In genomic region chr2:45190481-45190880, GRCh38 we compare ENCODE assay signal across 14 cellular contexts.
DNase-seq lines count a peak whose midpoint lies in the region; ATAC-seq and TF ChIP-seq lines count a peak whose summit lies in the region.
"Had no signal": no experiment of that assay in that cellular context is flagged by ENCODE, and none has a peak within 500 bp of the region (broad histone marks: within the 10 kb centered on the region; RNA-seq: fewer than 3 reads in every experiment).

No MANE protein-coding gene starts in this region.

- H3K36me3 Mint-ChIP-seq in endodermal cell (ENCODE audit: low read depth) (no peaks in the 10 kb centered on the region), T-cell (no peaks in the 10 kb centered on the region)
- H3K36me3 Mint-ChIP-seq: CD8-positive, alpha-beta memory T cell had no signal

- peak; percentile 65 to 91 (median 80) for ATAC-seq in psoas muscle
- ATAC-seq in HG03280 (IDR thresholded peaks at IDR 0.05; ENCODE audit: unreplicated experiment), result no peak
- no peak for ATAC-seq in T-cell (replicated peaks in 1 of 4)

- no peaks in the 10 kb centered on the region for H3K9me3 ChIP-seq in endodermal cell (ENCODE audit: control insufficient read depth, low read length)
- no peaks in the 10 kb centered on the region for H3K9me3 ChIP-seq in psoas muscle

- peaks cover 7% of the 10 kb centered on the region for H3K27me3 ChIP-seq in endodermal cell (ENCODE audit: control insufficient read depth, insufficient read depth, low read length, poor library complexity, severe bottlenecking)
- H3K27me3 ChIP-seq in psoas muscle (ENCODE audit: insufficient read depth in 3 of 3, low read length in 2 of 3), result no peaks in the 10 kb centered on the region

- H3K4me1 Mint-ChIP-seq in endodermal cell, result peaks cover 7% of the 10 kb centered on the region
- no peaks in the 10 kb centered on the region for H3K4me1 Mint-ChIP-seq in T-cell
- H3K4me1 Mint-ChIP-seq: CD8-positive, alpha-beta memory T cell; neural crest cell had no signal

- no peak overlapping the region for H3K4me3 Mint-ChIP-seq in endodermal cell
- no peak overlapping the region for H3K4me3 Mint-ChIP-seq in T-cell
- H3K4me3 Mint-ChIP-seq: activated naive CD4-positive, alpha-beta T cell treated with anti-CD3 and anti-CD28 coated beads for 36 hours; CD8-positive, alpha-beta memory T cell; neural crest cell had no signal

- DNase-seq in GM03348 (ENCODE audit: low spot score) (peak; percentile 59), OCI-M1 (lab: John Stamatoyannopoulos, UW) (peak; percentile 28), endodermal cell (peak; percentile 77), psoas muscle (peak in 1 of 2 donors; percentile 45), cerebellar nuclear complex (lab: John Stamatoyannopoulos, UW) (no peak), amygdala (lab: John Stamatoyannopoulos, UW) (no peak), T-cell (no peak)
- DNase-seq: activated naive CD4-positive, alpha-beta T cell treated with anti-CD3 and anti-CD28 coated beads for 36 hours; CD8-positive, alpha-beta memory T cell; hippocampal formation; NCI-H146; NCI-H526 had no signal

- no peak overlapping the region for H3K9ac ChIP-seq in endodermal cell (ENCODE audit: extremely low read depth, low read length, poor library complexity, severe bottlenecking)

- peaks cover 22% of the 10 kb centered on the region for H3K27me3 Mint-ChIP-seq in endodermal cell (ENCODE audit: insufficient read depth)
- peaks cover 34 to 51% of the 10 kb centered on the region in 2 donors for H3K27me3 Mint-ChIP-seq in T-cell

- H3K9me3 Mint-ChIP-seq in endodermal cell (no peaks in the 10 kb centered on the region), T-cell (no peaks in the 10 kb centered on the region)
- H3K9me3 Mint-ChIP-seq: activated naive CD4-positive, alpha-beta T cell treated with anti-CD3 and anti-CD28 coated beads for 36 hours; neural crest cell had no signal

- no peaks in the 10 kb centered on the region for H3K36me3 ChIP-seq in endodermal cell (ENCODE audit: control insufficient read depth, insufficient read depth, low read length)
- H3K36me3 ChIP-seq in psoas muscle (ENCODE audit: insufficient read depth in 1 of 2, low read depth in 1 of 2), result no peaks in the 10 kb centered on the region

- peak; percentile 56 for TF ChIP-seq CTCF in endodermal cell (conservative IDR thresholded peaks at IDR 0.05)
- TF ChIP-seq CTCF in psoas muscle (IDR thresholded peaks at IDR 0.05), result no peak

- 70 to 90% methylated on average over 2 to 8 of the region's 8 CpGs for WGBS in endodermal cell (ENCODE audit: insufficient coverage in 1 of 2, insufficient read length in 1 of 2), 2 experiments
- 67 to 90% (median 73%) methylated on average over 8 of the region's 8 CpGs for WGBS in psoas muscle, 3 donors

- H3K4me1 ChIP-seq in endodermal cell (ENCODE audit: control insufficient read depth, insufficient read depth, low read length) (no peaks in the 10 kb centered on the region), psoas muscle (no peaks in the 10 kb centered on the region)

- POLR2A ChIA-PET in T-cell (lab: Charles Lee), result no interaction called here

- H3K27ac ChIP-seq in endodermal cell (ENCODE audit: low read depth, low read length) (no peak overlapping the region), psoas muscle (no peak overlapping the region)

- H3K4me3 ChIP-seq in endodermal cell (ENCODE audit: low read length) (no peak overlapping the region), psoas muscle (no peak overlapping the region)

- CTCF ChIA-PET in T-cell (lab: Charles Lee), result no interaction called here

- H3K27ac Mint-ChIP-seq in endodermal cell, result no peak overlapping the region
- H3K27ac Mint-ChIP-seq in T-cell, result no peak overlapping the region
- H3K27ac Mint-ChIP-seq: activated naive CD4-positive, alpha-beta T cell treated with anti-CD3 and anti-CD28 coated beads for 36 hours; CD8-positive, alpha-beta memory T cell had no signal

- intact Hi-C loops in psoas muscle (cut with DNase I), result no loop called here

Comparison
In these comparisons a context has a peak if more than half of its experiments do, and no peak if none do; other contexts are left out.
1. DNase-seq: peak in GM03348 (single experiment), OCI-M1 (single experiment) and endodermal cell (single experiment); none in cerebellar nuclear complex (0 of 2), amygdala (0 of 56) and T-cell (0 of 34).
2. ATAC-seq: peak in psoas muscle (4 of 4); none in HG03280 (single experiment) and T-cell (0 of 4).